Comparison of ENCODE assay signal across 1 cellular context in the genomic region with DNA sequence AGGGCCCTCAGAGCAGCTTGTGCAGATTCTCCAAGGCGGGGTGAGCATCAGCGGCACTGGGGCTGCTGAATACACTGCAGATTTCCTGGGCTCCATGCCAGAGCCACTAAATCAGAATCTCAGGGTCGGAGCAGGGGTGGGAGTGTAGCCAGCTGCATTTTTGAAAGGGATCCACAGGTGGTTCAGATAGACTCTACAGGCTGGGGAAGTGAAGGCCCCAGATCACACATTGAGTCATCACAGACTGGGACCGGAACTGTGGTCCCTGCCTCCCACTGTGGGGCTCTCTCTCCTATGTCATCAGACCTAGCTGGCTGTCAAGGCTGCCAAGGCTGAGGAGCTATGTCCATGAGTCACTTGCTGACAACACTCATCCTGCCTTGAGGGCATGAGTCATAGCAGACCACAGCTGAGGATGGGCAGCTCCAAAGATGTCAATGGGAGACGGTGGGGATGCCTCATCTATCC.
TF ChIP-seq lines count a peak whose summit lies in the region.

No MANE protein-coding gene starts in this region.

TF ChIP-seq in K562, 482 proteins besides CTCF, POLR2A, EP300 and RAD21 (continued from another document):
- TF ChIP-seq CREM (IDR thresholded peaks at IDR 0.05; ENCODE audit: low read depth) (peak; percentile 25; the same call in 1 of the 2 replicates), ZNF175 (CRISPR knock-in tag; IDR thresholded peaks at IDR 0.05; ENCODE audit: low read depth) (no peak), JUN (IDR thresholded peaks at IDR 0.05; ENCODE audit: borderline replicate concordance, low read depth, low read length) (peak; percentile 87), JUN (CRISPR knock-in tag; IDR thresholded peaks at IDR 0.05; ENCODE audit: borderline replicate concordance) (no peak), NFE2 (IDR thresholded peaks at IDR 0.05; ENCODE audit: low read depth) (no peak), TARDBP (IDR thresholded peaks at IDR 0.05) (no peak), PHF8 (IDR thresholded peaks at IDR 0.05; ENCODE audit: borderline replicate concordance, low read length) (no peak), JUND (IDR thresholded peaks at IDR 0.05; ENCODE audit: borderline replicate concordance, low read depth, low read length) (peak; percentile 86), JUND (tag; IDR thresholded peaks at IDR 0.05; ENCODE audit: borderline replicate concordance, low read depth, low read length) (peak; percentile 78; the same call in 2 of the 3 replicates)
- TF ChIP-seq, protein P1, sequence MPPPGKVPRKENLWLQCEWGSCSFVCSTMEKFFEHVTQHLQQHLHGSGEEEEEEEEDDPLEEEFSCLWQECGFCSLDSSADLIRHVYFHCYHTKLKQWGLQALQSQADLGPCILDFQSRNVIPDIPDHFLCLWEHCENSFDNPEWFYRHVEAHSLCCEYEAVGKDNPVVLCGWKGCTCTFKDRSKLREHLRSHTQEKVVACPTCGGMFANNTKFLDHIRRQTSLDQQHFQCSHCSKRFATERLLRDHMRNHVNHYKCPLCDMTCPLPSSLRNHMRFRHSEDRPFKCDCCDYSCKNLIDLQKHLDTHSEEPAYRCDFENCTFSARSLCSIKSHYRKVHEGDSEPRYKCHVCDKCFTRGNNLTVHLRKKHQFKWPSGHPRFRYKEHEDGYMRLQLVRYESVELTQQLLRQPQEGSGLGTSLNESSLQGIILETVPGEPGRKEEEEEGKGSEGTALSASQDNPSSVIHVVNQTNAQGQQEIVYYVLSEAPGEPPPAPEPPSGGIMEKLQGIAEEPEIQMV (tag; conservative IDR thresholded peaks at IDR 0.05; ENCODE audit: low read depth), result no peak
